24 cellular contexts compared by ENCODE assay signal in the genomic region with DNA sequence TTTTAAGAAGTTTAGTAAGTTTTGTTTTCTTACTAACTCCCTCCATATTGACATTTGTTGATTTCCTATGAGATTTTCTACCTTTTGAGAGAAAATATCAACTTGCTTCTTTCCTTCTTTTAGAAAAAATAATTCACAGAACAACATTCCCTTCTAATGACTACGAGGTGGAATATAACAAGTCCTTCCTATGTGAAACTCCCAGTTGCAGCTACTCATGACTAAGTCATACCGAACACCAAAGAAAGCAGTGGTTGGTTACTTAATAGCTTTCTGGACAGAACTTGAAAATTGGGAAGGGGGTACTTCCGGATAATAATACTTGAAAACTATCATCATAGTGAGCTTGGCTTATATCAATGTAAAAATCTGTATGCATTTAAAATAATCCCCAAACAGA.
A peak's percentile ranks its signal among the peaks of the same experiment; 100 is the strongest.
DNase-seq lines count a peak whose midpoint lies in the region; ATAC-seq, FAIRE-seq and TF ChIP-seq lines count a peak whose summit lies in the region.
"Had no signal": no experiment of that assay in that cellular context is flagged by ENCODE, and none has a peak within 500 bp of the region (broad histone marks: within the 10 kb centered on the region; RNA-seq: fewer than 3 reads in every experiment).

No MANE protein-coding gene starts in this region.

- no peak for FAIRE-seq in bronchial epithelial cell (lab: Jason Lieb, UNC)
- FAIRE-seq: GM18507, RCC 7860 had no signal

- no peaks in the 10 kb centered on the region for H3K27me3 ChIP-seq in mammary epithelial cell (ENCODE audit: insufficient read depth, low read length)
- no peaks in the 10 kb centered on the region for H3K27me3 ChIP-seq in breast epithelium
- H3K27me3 ChIP-seq in bronchial epithelial cell (ENCODE audit: control insufficient read depth, insufficient read depth, low read length), result no peaks in the 10 kb centered on the region
- H3K27me3 ChIP-seq: SJCRH30 had no signal

- no peak overlapping the region for H2AFZ ChIP-seq in mammary epithelial cell (ENCODE audit: low read depth, low read length)

- H3K27me3 Mint-ChIP-seq in activated T-helper 17 cell treated with anti-CD3 and anti-CD28 coated beads, Interleukin-2, amount 50 U/mL, for 72 hours, result no peaks in the 10 kb centered on the region
- H3K27me3 Mint-ChIP-seq in activated T-cell treated with anti-CD3 and anti-CD28 coated beads, Interleukin-2, amount 50 U/mL, for 72 hours (ENCODE audit: low read depth), result no peaks in the 10 kb centered on the region
- H3K27me3 Mint-ChIP-seq: CD8-positive, alpha-beta memory T cell had no signal

- BruUV-seq in mammary epithelial cell (replicated peaks; lab: Mats Ljungman, UMichigan), result no TSS peak

- H3K9me3 ChIP-seq in mammary epithelial cell (replicated peaks; ENCODE audit: insufficient read depth, low read length), result no peaks in the 10 kb centered on the region
- H3K9me3 ChIP-seq in breast epithelium, result no peaks in the 10 kb centered on the region
- H3K9me3 ChIP-seq: SJCRH30 had no signal

- no peaks in the 10 kb centered on the region for H3K36me3 Mint-ChIP-seq in activated T-helper 17 cell treated with anti-CD3 and anti-CD28 coated beads, Interleukin-2, amount 50 U/mL, for 72 hours (ENCODE audit: low read depth)
- no peaks in the 10 kb centered on the region for H3K36me3 Mint-ChIP-seq in activated T-cell treated with anti-CD3 and anti-CD28 coated beads, Interleukin-2, amount 50 U/mL, for 72 hours (ENCODE audit: insufficient read depth in 2 of 2)
- H3K36me3 Mint-ChIP-seq: CD8-positive, alpha-beta memory T cell had no signal

- no peaks in the 10 kb centered on the region for H3K4me1 Mint-ChIP-seq in activated T-helper 17 cell treated with anti-CD3 and anti-CD28 coated beads, Interleukin-2, amount 50 U/mL, for 72 hours
- no peaks in the 10 kb centered on the region for H3K4me1 Mint-ChIP-seq in activated T-cell treated with anti-CD3 and anti-CD28 coated beads, Interleukin-2, amount 50 U/mL, for 72 hours (ENCODE audit: low read depth)
- H3K4me1 Mint-ChIP-seq: CD8-positive, alpha-beta memory T cell had no signal

- H4K20me1 ChIP-seq in mammary epithelial cell (ENCODE audit: insufficient read depth, low read length), result no peaks in the 10 kb centered on the region

- no peaks in the 10 kb centered on the region for H3K79me2 ChIP-seq in mammary epithelial cell (ENCODE audit: insufficient read depth, low read length)

- H3K4me1 ChIP-seq in mammary epithelial cell (ENCODE audit: insufficient read depth, low read length) (no peaks in the 10 kb centered on the region), breast epithelium (no peaks in the 10 kb centered on the region)
- H3K4me1 ChIP-seq: SJCRH30 had no signal

- no peak for TF ChIP-seq CTCF in mammary epithelial cell (conservative IDR thresholded peaks at IDR 0.05 in 1 of 2, IDR thresholded peaks at IDR 0.05 in 1 of 2; ENCODE audit: extremely low read depth in 1 of 2, insufficient read depth in 1 of 2, low read depth in 1 of 2, low read length in 2 of 2)
- no peak for TF ChIP-seq CTCF in breast epithelium (IDR thresholded peaks at IDR 0.05)
- no peak for TF ChIP-seq CTCF in bronchial epithelial cell (IDR thresholded peaks at IDR 0.05; ENCODE audit: insufficient read depth, low read length, severe bottlenecking)

- no peak overlapping the region for H3K27ac ChIP-seq in mammary epithelial cell (ENCODE audit: insufficient read depth, low read depth, low read length)
- H3K27ac ChIP-seq in breast epithelium, result no peak overlapping the region
- H3K27ac ChIP-seq: SJCRH30 had no signal

- H3K27ac Mint-ChIP-seq in activated T-helper 17 cell treated with anti-CD3 and anti-CD28 coated beads, Interleukin-2, amount 50 U/mL, for 72 hours, result no peak overlapping the region
- no peak overlapping the region for H3K27ac Mint-ChIP-seq in activated T-cell treated with anti-CD3 and anti-CD28 coated beads, Interleukin-2, amount 50 U/mL, for 72 hours
- H3K27ac Mint-ChIP-seq: CD8-positive, alpha-beta memory T cell had no signal

- intact Hi-C loops in mammary epithelial cell (cut with micrococcal nuclease) (no loop called here), breast epithelium (cut with DNase I; ENCODE audit: low total_unique reads) (no loop called here)

- peak; percentile 0 for DNase-seq in mammary epithelial cell
- no peak for DNase-seq in breast epithelium (ENCODE audit: low spot score in 2 of 2)
- peak; percentile 20 for DNase-seq in bronchial epithelial cell (ENCODE audit: low read depth)
- DNase-seq in kidney tubule cell (ENCODE audit: low spot score), result peak; percentile 12
- no peak for DNase-seq in activated T-cell treated with anti-CD3 and anti-CD28 coated beads, Interleukin-2, amount 50 U/mL, for 72 hours
- DNase-seq: 8988T; C1 segment of cervical spinal cord; Calu3; CD8-positive, alpha-beta memory T cell; DMS153; GDM1; H7; KG1; NCI-H1694; NCI-H2081; NCI-H2171; NCI-H526; OCI-M1; SJCRH30 had no signal

- H3K36me3 ChIP-seq in mammary epithelial cell (ENCODE audit: insufficient read depth, low read length) (no peaks in the 10 kb centered on the region), breast epithelium (no peaks in the 10 kb centered on the region), bronchial epithelial cell (ENCODE audit: control insufficient read depth, insufficient read depth, low read length) (no peaks in the 10 kb centered on the region)
- H3K36me3 ChIP-seq: SJCRH30 had no signal

- no peak overlapping the region for H3K4me3 Mint-ChIP-seq in activated T-helper 17 cell treated with anti-CD3 and anti-CD28 coated beads, Interleukin-2, amount 50 U/mL, for 72 hours
- H3K4me3 Mint-ChIP-seq in activated T-cell treated with anti-CD3 and anti-CD28 coated beads, Interleukin-2, amount 50 U/mL, for 72 hours, result no peak overlapping the region
- H3K4me3 Mint-ChIP-seq: CD8-positive, alpha-beta memory T cell had no signal

- dilution Hi-C loops in mammary epithelial cell (cut with HindIII; ENCODE audit: low sequenced_read_pairs), result no loop called here

- no peak overlapping the region for H3K9ac ChIP-seq in mammary epithelial cell (ENCODE audit: insufficient read depth, low read length)

- H3K4me3 ChIP-seq in mammary epithelial cell (replicated peaks in 1 of 3; ENCODE audit: insufficient read depth in 1 of 3, low read depth in 2 of 3, low read length in 3 of 3) (no peak overlapping the region), breast epithelium (no peak overlapping the region), bronchial epithelial cell (ENCODE audit: low read depth, low read length) (no peak overlapping the region)
- H3K4me3 ChIP-seq: SJCRH30 had no signal

- CTCF ChIA-PET in mammary epithelial cell (lab: Charles Lee; ENCODE audit: low non-redundant PET), result no interaction called here

- in situ Hi-C loops in mammary epithelial cell (cut with MboI; ENCODE audit: low sequenced_read_pairs in 2 of 2), result no loop called here

- no peak for TF ChIP-seq POLR2A in breast epithelium (IDR thresholded peaks at IDR 0.05)

- H3K4me2 ChIP-seq in mammary epithelial cell (ENCODE audit: insufficient read depth, low read depth, low read length), result no peak overlapping the region

- no peak for ATAC-seq in activated T-helper 17 cell treated with anti-CD3 and anti-CD28 coated beads, Interleukin-2, amount 50 U/mL, for 72 hours (replicated peaks)
- ATAC-seq in GM18867 (IDR thresholded peaks at IDR 0.05; ENCODE audit: unreplicated experiment) (no peak), GM18519 (IDR thresholded peaks at IDR 0.05; ENCODE audit: low FRiP score, unreplicated experiment) (no peak)
- ATAC-seq in activated T-cell treated with anti-CD3 and anti-CD28 coated beads, Interleukin-2, amount 50 U/mL, for 72 hours (replicated peaks in 1 of 2), result no peak

- 52% methylated on average over 3 of the region's 3 CpGs for WGBS in mammary epithelial cell (ENCODE audit: low coverage, missing lambda C conversion rate)

- no peaks in the 10 kb centered on the region for H3K9me3 Mint-ChIP-seq in activated T-helper 17 cell treated with anti-CD3 and anti-CD28 coated beads, Interleukin-2, amount 50 U/mL, for 72 hours
- H3K9me3 Mint-ChIP-seq in activated T-cell treated with anti-CD3 and anti-CD28 coated beads, Interleukin-2, amount 50 U/mL, for 72 hours, result peaks cover 0 to 2% of the 10 kb centered on the region in 2 donors

Comparison
In these comparisons a context has a peak if more than half of its experiments do, and no peak if none do; other contexts are left out.
1. DNase-seq: peak in mammary epithelial cell (single experiment), bronchial epithelial cell (single experiment) and kidney tubule cell (single experiment); none in breast epithelium (0 of 2) and activated T-cell treated with anti-CD3 and anti-CD28 coated beads, Interleukin-2, amount 50 U/mL, for 72 hours (0 of 2).